Comparison of ENCODE assay signal across 12 cellular contexts in genomic region chr6:7991536-7991935, GRCh38.
A peak's percentile ranks its signal among the peaks of the same experiment; 100 is the strongest.
DNase-seq lines count a peak whose midpoint lies in the region; ATAC-seq and TF ChIP-seq lines count a peak whose summit lies in the region.
"Had no signal": no experiment of that assay in that cellular context is flagged by ENCODE, and none has a peak within 500 bp of the region (broad histone marks: within the 10 kb centered on the region; RNA-seq: fewer than 3 reads in every experiment).

No MANE protein-coding gene starts in this region.

- peaks cover 4% of the 10 kb centered on the region for H3K36me3 Mint-ChIP-seq in mesothelial cell of epicardium

- H3K27ac ChIP-seq in HCT116 (ENCODE audit: low read depth, low read length) (no peak overlapping the region), MM.1S (ENCODE audit: low read length) (peak overlapping the region; percentile 59), OCI-LY7 (ENCODE audit: low read depth, low read length, poor library complexity, severe bottlenecking) (no peak overlapping the region)

- H4K20me1 ChIP-seq in HCT116 (ENCODE audit: insufficient read depth), result no peaks in the 10 kb centered on the region
- no peaks in the 10 kb centered on the region for H4K20me1 ChIP-seq in MM.1S (ENCODE audit: insufficient read depth, low read length)
- no peaks in the 10 kb centered on the region for H4K20me1 ChIP-seq in OCI-LY7 (ENCODE audit: insufficient read depth, low read length)

- ATAC-seq in GM19043 (IDR thresholded peaks at IDR 0.05; ENCODE audit: low read depth, unreplicated experiment) (peak; percentile 12), HCT116 (peak; percentile 42; the same call in 1 of the 2 replicates)
- ATAC-seq: activated CD4-positive, CD25-positive, alpha-beta regulatory T cell treated with anti-CD3 and anti-CD28 coated beads, Interleukin-2, amount 50 U/mL, for 24 hours; stimulated activated naive CD8-positive, alpha-beta T cell treated with anti-CD3 and anti-CD28 coated beads, Interleukin-15, amount 100 ng/mL, for 72 hours; T-cell had no signal

- CTCF ChIA-PET in HCT116 (lab: Charles Lee), result interaction anchor here (1.6 kb wide), 1 partner anchor 269 kb away, joined by 4 read pairs; no protein-coding TSS in a partner anchor
- CTCF ChIA-PET in OCI-LY7 (lab: Charles Lee; ENCODE audit: unreplicated experiment), result interaction anchor here (1.3 to 2.1 kb wide), 2 partner anchors 266 to 269 kb away, joined by 3 to 17 read pairs; partner anchors contain the start of gene BMP6

- no peak for TF ChIP-seq RAD21 in HCT116 (IDR thresholded peaks at IDR 0.05; ENCODE audit: low read depth)

- H3K4me3 ChIP-seq in HCT116 (replicated peaks in 1 of 2; ENCODE audit: low read depth in 1 of 2, low read length in 2 of 2) (no peak overlapping the region), MM.1S (ENCODE audit: low read length) (no peak overlapping the region), OCI-LY7 (ENCODE audit: low read depth, low read length, poor library complexity, severe bottlenecking) (no peak overlapping the region)

- H3K4me2 ChIP-seq in HCT116 (ENCODE audit: low read length) (no peak overlapping the region), MM.1S (ENCODE audit: low read depth, low read length) (peak overlapping the region; percentile 79), OCI-LY7 (ENCODE audit: low read length) (no peak overlapping the region)

- H3K27me3 Mint-ChIP-seq in mesothelial cell of epicardium (ENCODE audit: low read depth), result no peaks in the 10 kb centered on the region
- H3K27me3 Mint-ChIP-seq: dendritic cell treated with granulocyte-macrophage colony-stimulating factor and Interleukin-4, amounts not matched to agents 40 ng/mL and 50 ng/mL, for 4 days; stimulated activated naive CD8-positive, alpha-beta T cell treated with anti-CD3 and anti-CD28 coated beads, Interleukin-15, amount 100 ng/mL, for 72 hours; T-cell had no signal

- intact Hi-C loops in HCT116 (cut with micrococcal nuclease), result loop anchor here (5.0 kb wide), 1 partner anchor 94 kb away; no protein-coding TSS in a partner anchor
- intact Hi-C loops in OCI-LY7 (cut with micrococcal nuclease; ENCODE audit: unreplicated experiment), result loop anchor here (10.0 kb wide), 1 partner anchor 377 kb away; no protein-coding TSS in a partner anchor

- POLR2A ChIA-PET in HCT116 (lab: Charles Lee), result no interaction called here
- POLR2A ChIA-PET in OCI-LY7 (lab: Charles Lee), result interaction anchor here (0.6 to 1.7 kb wide), 6 partner anchors 9 to 603 kb away, joined by 3 to 7 read pairs (median 4); no protein-coding TSS in a partner anchor

- no peak overlapping the region for H3K9ac ChIP-seq in HCT116 (ENCODE audit: low read length)
- H3K9ac ChIP-seq in MM.1S (ENCODE audit: low read length), result peak overlapping the region; percentile 59

- H3K27ac Mint-ChIP-seq in mesothelial cell of epicardium, result peak overlapping the region; percentile 83
- H3K27ac Mint-ChIP-seq: dendritic cell treated with granulocyte-macrophage colony-stimulating factor and Interleukin-4, amounts not matched to agents 40 ng/mL and 50 ng/mL, for 4 days; stimulated activated naive CD8-positive, alpha-beta T cell treated with anti-CD3 and anti-CD28 coated beads, Interleukin-15, amount 100 ng/mL, for 72 hours; T-cell had no signal

- H2AFZ ChIP-seq in HCT116 (ENCODE audit: low read depth, low read length, poor library complexity, severe bottlenecking), result no peak overlapping the region
- H2AFZ ChIP-seq in MM.1S (ENCODE audit: low read length), result no peak overlapping the region
- H2AFZ ChIP-seq in OCI-LY7 (ENCODE audit: low read length), result no peak overlapping the region

- peaks cover 10% of the 10 kb centered on the region for H3K9me3 Mint-ChIP-seq in mesothelial cell of epicardium

- no peaks in the 10 kb centered on the region for H3K36me3 ChIP-seq in HCT116 (ENCODE audit: control insufficient read depth in 1 of 2, insufficient read depth in 2 of 2, low read length in 2 of 2)
- no peaks in the 10 kb centered on the region for H3K36me3 ChIP-seq in MM.1S (replicated peaks; ENCODE audit: insufficient read depth, low read length)
- no peaks in the 10 kb centered on the region for H3K36me3 ChIP-seq in OCI-LY7 (ENCODE audit: insufficient read depth, low read length)

- peaks cover 4% of the 10 kb centered on the region; the same call in 1 of the 2 replicates for H3F3A ChIP-seq in MM.1S (ENCODE audit: insufficient read depth, low read length)

- H3K4me1 ChIP-seq in HCT116 (ENCODE audit: control insufficient read depth in 1 of 2, insufficient read depth in 2 of 2, low read length in 2 of 2) (no peaks in the 10 kb centered on the region), MM.1S (ENCODE audit: low read length) (peaks cover 23% of the 10 kb centered on the region), OCI-LY7 (ENCODE audit: insufficient read depth, low read length, poor library complexity, severe bottlenecking) (peaks cover 10% of the 10 kb centered on the region)

- TF ChIP-seq CTCF in HCT116 (IDR thresholded peaks at IDR 0.05 in 2 of 3, conservative IDR thresholded peaks at IDR 0.05 in 1 of 3; ENCODE audit: borderline replicate concordance in 1 of 3, insufficient read depth in 1 of 3, low read depth in 2 of 3, low read length in 2 of 3), result 0 out of 6 replicates have a peak, but pooled peaks of 1 of the 3 experiments have one; percentile 5
- no peak for TF ChIP-seq CTCF in MM.1S (IDR thresholded peaks at IDR 0.05; ENCODE audit: low read length)
- no peak for TF ChIP-seq CTCF in mesothelial cell of epicardium (IDR thresholded peaks at IDR 0.05; ENCODE audit: unreplicated experiment)
- no peak for TF ChIP-seq CTCF in OCI-LY7 (conservative IDR thresholded peaks at IDR 0.05; ENCODE audit: low read length)

- peaks cover 23% of the 10 kb centered on the region for H3K4me1 Mint-ChIP-seq in mesothelial cell of epicardium
- H3K4me1 Mint-ChIP-seq: stimulated activated naive CD8-positive, alpha-beta T cell treated with anti-CD3 and anti-CD28 coated beads, Interleukin-15, amount 100 ng/mL, for 72 hours; T-cell had no signal

- H3K27me3 ChIP-seq in HCT116 (ENCODE audit: insufficient read depth, low read length) (no peaks in the 10 kb centered on the region), MM.1S (replicated peaks; ENCODE audit: insufficient read depth, low read length) (no peaks in the 10 kb centered on the region)

- no TSS peak for BruUV-seq in HCT116 (replicated peaks; lab: Mats Ljungman, UMichigan)
- no TSS peak for BruUV-seq in OCI-LY7 (replicated peaks; lab: Mats Ljungman, UMichigan)

- no peak for TF ChIP-seq POLR2A in HCT116 (IDR thresholded peaks at IDR 0.05; ENCODE audit: borderline replicate concordance, extremely low read depth, insufficient read depth, insufficient read length)

- RAD21 ChIA-PET in HCT116 (lab: Charles Lee; ENCODE audit: low non-redundant PET in 1 of 2, low total read pairs in 2 of 2, uncharacterized antibody in 2 of 2, unreplicated experiment in 2 of 2), result no interaction called here

- DNase-seq in HCT116 (ENCODE audit: low read depth, low spot score) (no peak), MM.1S (peak; percentile 44), mesothelial cell of epicardium (ENCODE audit: low spot score in 2 of 2, unreplicated experiment in 2 of 2) (no peak), NCI-H526 (lab: John Stamatoyannopoulos, UW) (no peak), OCI-LY7 (ENCODE audit: low spot score) (no peak), NCI-H2081 (lab: John Stamatoyannopoulos, UW) (no peak)
- DNase-seq: NCI-H2107; stimulated activated naive CD8-positive, alpha-beta T cell treated with anti-CD3 and anti-CD28 coated beads, Interleukin-15, amount 100 ng/mL, for 72 hours; T-cell had no signal

- H3K9me3 ChIP-seq in HCT116 (ENCODE audit: control insufficient read depth in 1 of 2, insufficient read depth in 1 of 2, low read depth in 1 of 2, low read length in 2 of 2) (no peaks in the 10 kb centered on the region), MM.1S (replicated peaks; ENCODE audit: insufficient read depth, low read length) (no peaks in the 10 kb centered on the region), OCI-LY7 (ENCODE audit: low read length) (no peaks in the 10 kb centered on the region)

- no peaks in the 10 kb centered on the region for H3K79me2 ChIP-seq in HCT116 (ENCODE audit: insufficient read depth, low read length)
- H3K79me2 ChIP-seq in MM.1S (ENCODE audit: low read length), result peaks cover 33% of the 10 kb centered on the region
- H3K79me2 ChIP-seq in OCI-LY7 (ENCODE audit: insufficient read depth, low read depth, low read length), result no peaks in the 10 kb centered on the region

- H3K4me3 Mint-ChIP-seq in mesothelial cell of epicardium, result no peak overlapping the region
- H3K4me3 Mint-ChIP-seq: dendritic cell treated with granulocyte-macrophage colony-stimulating factor and Interleukin-4, amounts not matched to agents 40 ng/mL and 50 ng/mL, for 4 days; stimulated activated naive CD8-positive, alpha-beta T cell treated with anti-CD3 and anti-CD28 coated beads, Interleukin-15, amount 100 ng/mL, for 72 hours; T-cell had no signal

- H3K9me2 ChIP-seq in HCT116 (ENCODE audit: insufficient read depth) (no peaks in the 10 kb centered on the region), MM.1S (replicated peaks; ENCODE audit: insufficient read depth, low read length) (no peaks in the 10 kb centered on the region), OCI-LY7 (ENCODE audit: insufficient read depth, low read length) (no peaks in the 10 kb centered on the region)

TF ChIP-seq in HCT116, 20 proteins besides CTCF, POLR2A, EP300 and RAD21 (continues in another document):
- TF ChIP-seq ZBTB33 (IDR thresholded peaks at IDR 0.05; ENCODE audit: extremely low read depth, insufficient replicate concordance, low read length), result no peak
- TF ChIP-seq SRF (IDR thresholded peaks at IDR 0.05; ENCODE audit: low read depth), result no peak
- no peak for TF ChIP-seq FOSL1 (IDR thresholded peaks at IDR 0.05; ENCODE audit: low read depth)
